Comparison of ENCODE assay signal across 8 cellular contexts in genomic region chr21:17819114-17819877, GRCh38. TPM values are rescaled to one million over a fixed set of nuclear protein-coding genes. Genes with fewer than 3 reads are reported as not detected.
DNase-seq lines count a peak whose midpoint lies in the region; ATAC-seq and TF ChIP-seq lines count a peak whose summit lies in the region.

TSS of gene C21orf91 (minus strand) at chr21:17819356. CDS start at chr21:17818318, 1,038 bp downstream.

- peak; percentile 88 for ATAC-seq in GM19023 (IDR thresholded peaks at IDR 0.05; ENCODE audit: unreplicated experiment)
- ATAC-seq in HG03196 (IDR thresholded peaks at IDR 0.05; ENCODE audit: unreplicated experiment): peak; percentile 87

- TF ChIP-seq CTCF in AG09319 (IDR thresholded peaks at IDR 0.05; ENCODE audit: low read depth, low read length): no peak

- peak; percentile 76 for DNase-seq in AG09319 (ENCODE audit: extremely low read depth, low read depth)
- peak; percentile 88 for DNase-seq in NCI-H345 treated with DMSO at 0.1 percent for 48 hours (lab: John Stamatoyannopoulos, UW; ENCODE audit: unreplicated experiment)
- DNase-seq in activated CD4-positive, alpha-beta T cell treated with anti-CD3 and anti-CD28 coated beads for 1 hour: peak; percentile 83
- DNase-seq in cerebellum (ENCODE audit: low spot score): peak; percentile 59
- DNase-seq in kidney glomerular epithelial cell (lab: John Stamatoyannopoulos, UW): peak; percentile 73
- DNase-seq in stimulated activated CD4-positive, alpha-beta T cell treated with anti-CD3 and anti-CD28 coated beads, Interleukin-1b, Interleukin-23, amount 100 ng/mL, for 1 hour (ENCODE audit: low read depth in 2 of 2): peak; percentile 61 to 80

RNA-seq across cellular contexts. Expression of gene C21orf91, which starts in this region (rescaled TPM):
- total RNA-seq in cerebellum: 16.9 TPM

Comparison
In these comparisons a context has a peak if more than half of its experiments do, and no peak if none do; other contexts are left out.
1. Peak in every context shown above with its lines: DNase-seq and ATAC-seq.